9 cellular contexts compared by ENCODE assay signal in genomic region chr1:26768755-26769154, GRCh38. TPM values are rescaled to one million over a fixed set of nuclear protein-coding genes. Genes with fewer than 3 reads are reported as not detected.
A peak's percentile ranks its signal among the peaks of the same experiment; 100 is the strongest.
DNase-seq lines count a peak whose midpoint lies in the region; ATAC-seq, FAIRE-seq and TF ChIP-seq lines count a peak whose summit lies in the region.
"Had no signal": no experiment of that assay in that cellular context is flagged by ENCODE, and none has a peak within 500 bp of the region (broad histone marks: within the 10 kb centered on the region; RNA-seq: fewer than 3 reads in every experiment).

No MANE protein-coding gene starts in this region.

- no peak overlapping the region for H2BK120ac ChIP-seq in mesendoderm (ENCODE audit: low read depth, low read length)

- BruUV-seq in K562 (replicated peaks; lab: Mats Ljungman, UMichigan), result no TSS peak

- H3K36me3 ChIP-seq in K562 (ENCODE audit: control insufficient read depth, insufficient read depth, low read length) (peaks cover 99% of the 10 kb centered on the region), mesendoderm (ENCODE audit: control insufficient read depth, insufficient read depth, low read length) (peaks cover 41% of the 10 kb centered on the region)

- no peak overlapping the region for H2BK15ac ChIP-seq in mesendoderm (replicated peaks; ENCODE audit: low read depth)

- peaks cover 4% of the 10 kb centered on the region for H3K79me1 ChIP-seq in mesendoderm (ENCODE audit: low read length)

- no peak for TF ChIP-seq EP300 in K562 (IDR thresholded peaks at IDR 0.05; ENCODE audit: low read length)

- DNase-seq in A172 (ENCODE audit: low spot score), result peak; percentile 76
- peak; percentile 52 for DNase-seq in HCEC 1CT
- DNase-seq in K562 (ENCODE audit: extremely low read depth in 1 of 4, low spot score in 3 of 4), result no peak
- DNase-seq in lung microvascular endothelial cell (ENCODE audit: low read depth in 2 of 2), result peak; percentile 75 to 86
- DNase-seq in mesendoderm, result no peak
- no peak for DNase-seq in midbrain (lab: John Stamatoyannopoulos, UW)

- no peak overlapping the region for H3K4ac ChIP-seq in mesendoderm (ENCODE audit: low read depth, low read length)

- no peak overlapping the region for H3K4me2 ChIP-seq in K562 (ENCODE audit: insufficient read depth, low read length)
- no peak overlapping the region for H3K4me2 ChIP-seq in mesendoderm (ENCODE audit: low read length)

- H4K5ac ChIP-seq in mesendoderm (ENCODE audit: low read length), result no peak overlapping the region

- CTCF ChIA-PET in K562 (lab: Yijun Ruan, JAX; ENCODE audit: low intra/inter-chr PET ratio), result no interaction called here

- ATAC-seq in K562, result no peak
- no peak for ATAC-seq in HG03469 (IDR thresholded peaks at IDR 0.05; ENCODE audit: unreplicated experiment)
- no peak for ATAC-seq in GM21423 (IDR thresholded peaks at IDR 0.05; ENCODE audit: unreplicated experiment)

- H3K9ac ChIP-seq in K562 (ENCODE audit: insufficient read depth in 1 of 2, low read depth in 2 of 2, low read length in 2 of 2), result no peak overlapping the region
- no peak overlapping the region for H3K9ac ChIP-seq in mesendoderm (ENCODE audit: low read length)

- no peak overlapping the region for H2AFZ ChIP-seq in K562 (ENCODE audit: low read depth, low read length)

- H3K4me1 ChIP-seq in K562 (replicated peaks in 1 of 2; ENCODE audit: control insufficient read depth in 2 of 2, insufficient read depth in 2 of 2, low read length in 2 of 2), result peaks cover 18 to 22% of the 10 kb centered on the region in 2 experiments; a peak in 4 of 5 replicates
- H3K4me1 ChIP-seq in mesendoderm (ENCODE audit: control insufficient read depth, low read depth, low read length), result no peaks in the 10 kb centered on the region

- POLR2A ChIA-PET in K562 (lab: Yijun Ruan, JAX), result interaction anchor here (0.6 to 9.7 kb wide), 6 partner anchors 9 to 125 kb away, joined by 3 to 99 read pairs (median 4); no protein-coding TSS in a partner anchor

- TF ChIP-seq CTCF in K562 (IDR thresholded peaks at IDR 0.05 in 2 of 3, conservative IDR thresholded peaks at IDR 0.05 in 1 of 3; ENCODE audit: insufficient read depth in 2 of 3, low read depth in 1 of 3, low read length in 3 of 3), result no peak

- H3K4me3 ChIP-seq in K562 (no peak overlapping the region), mesendoderm (ENCODE audit: low read length) (no peak overlapping the region)

- no peaks in the 10 kb centered on the region for H3K9me3 ChIP-seq in K562 (replicated peaks; ENCODE audit: control insufficient read depth, insufficient read depth, low read depth, low read length)

- no peak overlapping the region for H4K8ac ChIP-seq in mesendoderm (ENCODE audit: low read depth, low read length)

- no peak overlapping the region for H3K56ac ChIP-seq in mesendoderm (ENCODE audit: low read length)

- intact Hi-C loops in K562 (cut with micrococcal nuclease), result no loop called here

- in situ Hi-C loops in K562 (cut with MboI), result no loop called here

- WGBS in K562 (ENCODE audit: insufficient coverage, low coverage, missing lambda C conversion rate), result 64% methylated on average over 3 of the region's 3 CpGs
- WGBS in mesendoderm (ENCODE audit: extremely low coverage, insufficient coverage, low lambda C conversion rate), result no CpG with 5 or more reads among the region's 3 CpGs

- no peak for TF ChIP-seq RAD21 in K562 (CRISPR knock-in tag; conservative IDR thresholded peaks at IDR 0.05 in 1 of 2, IDR thresholded peaks at IDR 0.05 in 1 of 2)

- FAIRE-seq in K562 (lab: Jason Lieb, UNC), result no peak
- FAIRE-seq: TTC549 had no signal

- H3K79me2 ChIP-seq in K562 (ENCODE audit: control insufficient read depth, insufficient read depth, low read length), result peaks cover 37% of the 10 kb centered on the region
- H3K79me2 ChIP-seq in mesendoderm (ENCODE audit: control insufficient read depth, insufficient read depth, low read length), result no peaks in the 10 kb centered on the region

- no peak overlapping the region for H3K18ac ChIP-seq in mesendoderm (ENCODE audit: low read length)

- H3K27me3 ChIP-seq in K562 (ENCODE audit: control insufficient read depth in 2 of 2, insufficient read depth in 2 of 2, low read length in 2 of 2), result no peaks in the 10 kb centered on the region
- no peaks in the 10 kb centered on the region for H3K27me3 ChIP-seq in mesendoderm (ENCODE audit: insufficient read depth, low read length, poor library complexity)

- H4K20me1 ChIP-seq in K562 (replicated peaks; ENCODE audit: control insufficient read depth, insufficient read depth, low read length), result peaks cover 6% of the 10 kb centered on the region; the same call in 1 of the 2 replicates

- H3K27ac ChIP-seq in K562 (ENCODE audit: extremely low read depth, low read depth, low read length) (peak overlapping the region; percentile 12; the same call in 1 of the 3 replicates), mesendoderm (ENCODE audit: low read depth, low read length) (no peak overlapping the region)

- no peak overlapping the region for H2AK5ac ChIP-seq in mesendoderm (ENCODE audit: low read length)

- no peak overlapping the region for H2BK5ac ChIP-seq in mesendoderm (ENCODE audit: low read length)

- H3K9me1 ChIP-seq in K562 (ENCODE audit: control insufficient read depth, insufficient read depth, low read length), result no peaks in the 10 kb centered on the region

- no peak for TF ChIP-seq POLR2A in K562 (conservative IDR thresholded peaks at IDR 0.05)

- H3K23ac ChIP-seq in mesendoderm (ENCODE audit: low read length), result no peak overlapping the region

TF ChIP-seq in K562, 482 proteins besides CTCF, POLR2A, EP300 and RAD21 (continues in another document):
- TF ChIP-seq MEIS2 (IDR thresholded peaks at IDR 0.05; ENCODE audit: partially characterized antibody) (peak; percentile 24), PHTF2 (CRISPR knock-in tag; IDR thresholded peaks at IDR 0.05) (no peak), PML (IDR thresholded peaks at IDR 0.05; ENCODE audit: low read length) (0 out of 2 replicates have a peak, but pooled peaks have one; percentile 32), ZNF444 (CRISPR knock-in tag; IDR thresholded peaks at IDR 0.05) (no peak), DACH1 (IDR thresholded peaks at IDR 0.05; ENCODE audit: partially characterized antibody) (no peak), NFIC (IDR thresholded peaks at IDR 0.05) (peak; percentile 60)

RNA-seq across cellular contexts. Expression of gene PIGV, which starts 19.0 kb away (rescaled TPM):
- total RNA-seq in A172 (2014; rRNA removed; shearing (Covaris generic)), result 8.0 and 8.9 TPM in 2 replicates
- 20.0 and 33.4 TPM in 2 replicates for total RNA-seq in K562 (2011; cell fraction: chromatin; rRNA removed; ENCODE audit: low replicate concordance)
- total RNA-seq in K562 (2011; cell fraction: nucleolus; rRNA removed), result 34.2 and 35.1 TPM in 2 replicates
- 38.2 and 47.9 TPM in 2 replicates for total RNA-seq in K562 (2011; cell fraction: nucleoplasm; rRNA removed)
- total RNA-seq in K562 (2014; rRNA removed) (8.4 and 11.3 TPM in 2 replicates), K562 (2014; rRNA removed; fragmentation: Illumina TruSeq; extraction: Trizol) (11.0 and 11.1 TPM in 2 replicates), K562 (2015; rRNA removed; fragmentation: Illumina TruSeq; extraction: Trizol) (12.0 and 12.2 TPM in 2 replicates), K562 (2021) (11.2 and 14.7 TPM in 2 replicates), lung microvascular endothelial cell (5.0 and 7.1 TPM in 2 replicates)
- polyA plus RNA-seq in K562 (2011; rRNA removed) (21.8 and 25.5 TPM in 2 replicates), K562 (2014; fragmentation: Illumina TruSeq; extraction: Trizol) (10.8 and 12.7 TPM in 2 replicates), K562 (2014; fragmentation: Nextera tagmentation; extraction: Ambion mirVana) (10 to 100 TPM; 11.3 to 11.7 TPM), K562 (2014; rRNA removed) (9.3 and 9.4 TPM in 2 replicates)
- polyA plus RNA-seq in K562 (2011; cell fraction: cytosol; rRNA removed), result 27.4 and 41.1 TPM in 2 replicates
- polyA plus RNA-seq in K562 (2011; cell fraction: nucleus; rRNA removed), result 33.7 and 36.0 TPM in 2 replicates
- polyA plus RNA-seq in K562 (2012), result 14.0 and 14.4 TPM in 2 replicates
- polyA minus RNA-seq in K562 (2011; rRNA and poly(A)+ RNA removed), result 21.7 and 27.4 TPM in 2 replicates
- polyA minus RNA-seq in K562 (2011; cell fraction: cytosol; rRNA and poly(A)+ RNA removed), result 8.1 and 9.8 TPM in 2 replicates
- 10.8 and 16.6 TPM in 2 replicates for polyA minus RNA-seq in K562 (2011; cell fraction: nucleus; rRNA and poly(A)+ RNA removed)
- 3.6 TPM for polyA plus RNA-seq in mesendoderm (2013, experiment 1 of 2)
- polyA plus RNA-seq in mesendoderm (2013, experiment 2 of 2), result 3.5 TPM

RNA-seq across cellular contexts. Expression of gene ZDHHC18, which starts 57.7 kb away (rescaled TPM):
- total RNA-seq in A172 (2014; rRNA removed; shearing (Covaris generic)), result 15.0 and 32.4 TPM in 2 replicates
- 27.0 and 63.1 TPM in 2 replicates for total RNA-seq in K562 (2011; cell fraction: chromatin; rRNA removed; ENCODE audit: low replicate concordance)
- total RNA-seq in K562 (2011; cell fraction: nucleolus; rRNA removed), result 34.0 and 36.3 TPM in 2 replicates
- 42.0 and 65.9 TPM in 2 replicates for total RNA-seq in K562 (2011; cell fraction: nucleoplasm; rRNA removed)
- 8.2 and 12.4 TPM in 2 replicates for total RNA-seq in K562 (2014; rRNA removed)
- total RNA-seq in K562 (2014; rRNA removed; fragmentation: Illumina TruSeq; extraction: Trizol), result 9.5 and 15.5 TPM in 2 replicates
- 13.3 and 15.8 TPM in 2 replicates for total RNA-seq in K562 (2015; rRNA removed; fragmentation: Illumina TruSeq; extraction: Trizol)
- 27.4 and 28.9 TPM in 2 replicates for total RNA-seq in K562 (2021)
- 31.6 and 51.2 TPM in 2 replicates for polyA plus RNA-seq in K562 (2011; rRNA removed)
- 57.8 and 57.9 TPM in 2 replicates for polyA plus RNA-seq in K562 (2011; cell fraction: cytosol; rRNA removed)
- 92.6 and 97.0 TPM in 2 replicates for polyA plus RNA-seq in K562 (2011; cell fraction: nucleus; rRNA removed)
- polyA plus RNA-seq in K562 (2012), result 20.4 and 29.5 TPM in 2 replicates
- 31.0 and 35.6 TPM in 2 replicates for polyA plus RNA-seq in K562 (2014; fragmentation: Illumina TruSeq; extraction: Trizol)
- under 1 TPM; 0.42 to 0.45 TPM for polyA plus RNA-seq in K562 (2014; fragmentation: Nextera tagmentation; extraction: Ambion mirVana)
- polyA plus RNA-seq in K562 (2014; rRNA removed), result 23.7 and 27.8 TPM in 2 replicates
- polyA minus RNA-seq in K562 (2011; rRNA and poly(A)+ RNA removed), result 22.2 and 27.6 TPM in 2 replicates
- polyA minus RNA-seq in K562 (2011; cell fraction: cytosol; rRNA and poly(A)+ RNA removed), result 25.9 and 31.9 TPM in 2 replicates
- polyA minus RNA-seq in K562 (2011; cell fraction: nucleus; rRNA and poly(A)+ RNA removed), result 9.8 and 16.1 TPM in 2 replicates
- total RNA-seq in lung microvascular endothelial cell, result 3.3 and 4.2 TPM in 2 replicates
- polyA plus RNA-seq in mesendoderm (2013, experiment 1 of 2), result 25.7 TPM
- polyA plus RNA-seq in mesendoderm (2013, experiment 2 of 2), result 26.8 TPM

Comparison
In these comparisons a context has a peak if more than half of its experiments do, and no peak if none do; other contexts are left out.
1. DNase-seq: peak in A172 (single experiment), HCEC 1CT (single experiment) and lung microvascular endothelial cell (2 of 2); none in K562 (0 of 4), mesendoderm (single experiment) and midbrain (single experiment).